ENCODE assay signal across 9 cellular contexts in genomic region chr10:123140164-123140982, GRCh38.
DNase-seq lines count a peak whose midpoint lies in the region; ATAC-seq and TF ChIP-seq lines count a peak whose summit lies in the region.
"Had no signal": no experiment of that assay in that cellular context is flagged by ENCODE, and none has a peak within 500 bp of the region (broad histone marks: within the 10 kb centered on the region; RNA-seq: fewer than 3 reads in every experiment).

No MANE protein-coding gene starts in this region.

- H3K27me3 ChIP-seq in BLaER1 treated with 17β-estradiol and CSF1 and Interleukin-3, amounts not matched to agents 10 nM and 100 nM, result peaks cover 100% of the 10 kb centered on the region in 11 experiments

- H3K9ac ChIP-seq in BLaER1 treated with 17β-estradiol and CSF1 and Interleukin-3, amounts not matched to agents 10 nM and 100 nM, result no peak overlapping the region

- H3K36me3 ChIP-seq in BLaER1 treated with 17β-estradiol and CSF1 and Interleukin-3, amounts not matched to agents 10 nM and 100 nM, result no peaks in the 10 kb centered on the region

- peak; percentile 39 for TF ChIP-seq CTCF in GM10266 (IDR thresholded peaks at IDR 0.05; ENCODE audit: control insufficient read depth, insufficient read depth, low read depth, missing control alignments)
- TF ChIP-seq CTCF in VCaP (conservative IDR thresholded peaks at IDR 0.05), result 0 out of 2 replicates have a peak, but pooled peaks have one; percentile 6

- no peak for ATAC-seq in HG02623 (IDR thresholded peaks at IDR 0.05; ENCODE audit: unreplicated experiment)
- ATAC-seq in GM21825 (IDR thresholded peaks at IDR 0.05; ENCODE audit: unreplicated experiment), result no peak

- no peak overlapping the region for H3K27ac ChIP-seq in BLaER1 treated with 17β-estradiol and CSF1 and Interleukin-3, amounts not matched to agents 10 nM and 100 nM
- no peak overlapping the region; the same call in 1 of the 2 replicates for H3K27ac ChIP-seq in VCaP
- H3K27ac ChIP-seq: epithelial cell of prostate had no signal

- H4K20me1 ChIP-seq in BLaER1 treated with 17β-estradiol and CSF1 and Interleukin-3, amounts not matched to agents 10 nM and 100 nM, result peaks cover 0 to 99% (median 64%) of the 10 kb centered on the region in 11 experiments; a peak in 20 of 22 replicates

- H3K9me3 ChIP-seq in BLaER1 treated with 17β-estradiol and CSF1 and Interleukin-3, amounts not matched to agents 10 nM and 100 nM (replicated peaks in 1 of 11), result peaks cover 0 to 39% (median 23%) of the 10 kb centered on the region in 11 experiments; a peak in 17 of 22 replicates

- DNase-seq in GM10266 (ENCODE audit: extremely low spot score) (peak; percentile 55), iPS-NIHi7 (ENCODE audit: extremely low spot score) (peak; percentile 15), NCI-H524 treated with DMSO at 0.1 percent for 48 hours (lab: John Stamatoyannopoulos, UW) (no peak), germinal center (ENCODE audit: low spot score) (no peak)

- H3K4me2 ChIP-seq in BLaER1 treated with 17β-estradiol and CSF1 and Interleukin-3, amounts not matched to agents 10 nM and 100 nM, result peak overlapping the region; percentile 23 to 69 (median 49); a peak in 20 of 22 replicates

- H3K4me1 ChIP-seq in BLaER1 treated with 17β-estradiol and CSF1 and Interleukin-3, amounts not matched to agents 10 nM and 100 nM, result peaks cover 6 to 40% (median 33%) of the 10 kb centered on the region in 10 experiments; a peak in 19 of 20 replicates

- peak overlapping the region in 7 of 10 experiments; percentile 3 to 47 (median 20); a peak in 7 of 20 replicates for H3K4me3 ChIP-seq in BLaER1 treated with 17β-estradiol and CSF1 and Interleukin-3, amounts not matched to agents 10 nM and 100 nM

Comparison
In these comparisons a context has a peak if more than half of its experiments do, and no peak if none do; other contexts are left out.
1. DNase-seq: peak in GM10266 (single experiment) and iPS-NIHi7 (single experiment); none in NCI-H524 treated with DMSO at 0.1 percent for 48 hours (single experiment) and germinal center (single experiment).